In genomic region chr14:35396600-35396999, GRCh38 we compare ENCODE assay signal across 7 cellular contexts. TPM values are rescaled to one million over a fixed set of nuclear protein-coding genes. Genes with fewer than 3 reads are reported as not detected.
DNase-seq lines count a peak whose midpoint lies in the region; ATAC-seq and TF ChIP-seq lines count a peak whose summit lies in the region.
"Not testable (repeated sequence)": the region's sequence is repeated elsewhere in the genome, so short reads cannot be mapped to it uniquely, and the experiment has no call there.

No MANE protein-coding gene starts in this region.

- H3K27me3 ChIP-seq in RWPE2 (ENCODE audit: insufficient read depth, poor library complexity, severe bottlenecking); colonic mucosa; esophagus squamous epithelium: not testable (repeated sequence)

- CTCF ChIA-PET in activated CD8-positive, alpha-beta T cell treated with anti-CD3 and anti-CD28 coated beads for 36 hours (lab: Charles Lee): interaction anchor here (0.6 kb wide), 1 partner anchor 218 kb away, joined by 3 read pairs; no protein-coding TSS in a partner anchor

- peak overlapping the region; percentile 22 for H3K27ac Mint-ChIP-seq in activated CD8-positive, alpha-beta T cell treated with anti-CD3 and anti-CD28 coated beads for 36 hours
- peak overlapping the region; percentile 39 for H3K27ac Mint-ChIP-seq in memory B cell
- peak overlapping the region; percentile 70 for H3K27ac Mint-ChIP-seq in stimulated activated naive B cell treated with anti-CD40 and anti-IgM and Interleukin-4, amounts not matched to agents 10 μg/mL and 1 μg/mL and 100 μg/mL, for 72 hours

- H3K27me3 Mint-ChIP-seq in activated CD8-positive, alpha-beta T cell treated with anti-CD3 and anti-CD28 coated beads for 36 hours; memory B cell; stimulated activated naive B cell treated with anti-CD40 and anti-IgM and Interleukin-4, amounts not matched to agents 10 μg/mL and 1 μg/mL and 100 μg/mL, for 72 hours: not testable (repeated sequence)

- not testable (repeated sequence) for ATAC-seq in RWPE2 (ENCODE audit: low read depth); activated CD8-positive, alpha-beta T cell treated with anti-CD3 and anti-CD28 coated beads for 36 hours; memory B cell (ENCODE audit: low read depth); stimulated activated naive B cell treated with anti-CD40 and anti-IgM and Interleukin-4, amounts not matched to agents 10 μg/mL and 1 μg/mL and 100 μg/mL, for 72 hours (replicated peaks)

- H3K4me3 Mint-ChIP-seq in activated CD8-positive, alpha-beta T cell treated with anti-CD3 and anti-CD28 coated beads for 36 hours; stimulated activated naive B cell treated with anti-CD40 and anti-IgM and Interleukin-4, amounts not matched to agents 10 μg/mL and 1 μg/mL and 100 μg/mL, for 72 hours: not testable (repeated sequence)
- H3K4me3 Mint-ChIP-seq in memory B cell: peak overlapping the region; percentile 21

- DNase-seq in RWPE2 (ENCODE audit: low spot score); activated CD8-positive, alpha-beta T cell treated with anti-CD3 and anti-CD28 coated beads for 36 hours; colonic mucosa; esophagus squamous epithelium (lab: John Stamatoyannopoulos, UW); memory B cell (ENCODE audit: low spot score in 2 of 2); stimulated activated naive B cell treated with anti-CD40 and anti-IgM and Interleukin-4, amounts not matched to agents 10 μg/mL and 1 μg/mL and 100 μg/mL, for 72 hours: not testable (repeated sequence)
- peak; percentile 12 for DNase-seq in posterior vena cava (ENCODE audit: low spot score)

- not testable (repeated sequence) for TF ChIP-seq POLR2A in esophagus squamous epithelium (IDR thresholded peaks at IDR 0.05)

- not testable (repeated sequence) for TF ChIP-seq CTCF in RWPE2 (IDR thresholded peaks at IDR 0.05; ENCODE audit: poor library complexity, severe bottlenecking); activated CD8-positive, alpha-beta T cell treated with anti-CD3 and anti-CD28 coated beads for 36 hours (IDR thresholded peaks at IDR 0.05); colonic mucosa (IDR thresholded peaks at IDR 0.05); esophagus squamous epithelium (IDR thresholded peaks at IDR 0.05)

- POLR2A ChIA-PET in activated CD8-positive, alpha-beta T cell treated with anti-CD3 and anti-CD28 coated beads for 36 hours (lab: Charles Lee): interaction anchor here (0.6 to 1.4 kb wide), 5 partner anchors 19 to 111 kb away, joined by 3 to 6 read pairs (median 3); no protein-coding TSS in a partner anchor

- WGBS in esophagus squamous epithelium, 2 donors: 94 to 97% methylated on average over 7 of the region's 7 CpGs

- not testable (repeated sequence) for H3K9ac ChIP-seq in colonic mucosa (ENCODE audit: low read depth in 2 of 2, low read length in 2 of 2)

- not testable (repeated sequence) for H3K9me3 ChIP-seq in RWPE2 (ENCODE audit: severe bottlenecking); colonic mucosa; esophagus squamous epithelium

- not testable (repeated sequence) for H3K4me3 ChIP-seq in RWPE2 (ENCODE audit: severe bottlenecking); colonic mucosa; esophagus squamous epithelium

- H3K27ac ChIP-seq in RWPE2 (ENCODE audit: poor library complexity, severe bottlenecking) (peak overlapping the region; percentile 93), colonic mucosa (peak overlapping the region; percentile 71), esophagus squamous epithelium (peak overlapping the region in 3 of 4 donors; percentile 53 to 100 (median 95))

- H3K4me1 ChIP-seq in RWPE2 (ENCODE audit: insufficient read depth, poor library complexity, severe bottlenecking) (peaks cover 18% of the 10 kb centered on the region), esophagus squamous epithelium (peaks cover 27 to 65% (median 39%) of the 10 kb centered on the region in 3 donors)
- not testable (repeated sequence) for H3K4me1 ChIP-seq in colonic mucosa

- not testable (repeated sequence) for H3K9me3 Mint-ChIP-seq in activated CD8-positive, alpha-beta T cell treated with anti-CD3 and anti-CD28 coated beads for 36 hours; memory B cell; stimulated activated naive B cell treated with anti-CD40 and anti-IgM and Interleukin-4, amounts not matched to agents 10 μg/mL and 1 μg/mL and 100 μg/mL, for 72 hours

- H3K36me3 Mint-ChIP-seq in activated CD8-positive, alpha-beta T cell treated with anti-CD3 and anti-CD28 coated beads for 36 hours (ENCODE audit: low read depth): peaks cover 22% of the 10 kb centered on the region
- peaks cover 15% of the 10 kb centered on the region for H3K36me3 Mint-ChIP-seq in memory B cell
- peaks cover 19 to 28% of the 10 kb centered on the region in 2 donors for H3K36me3 Mint-ChIP-seq in stimulated activated naive B cell treated with anti-CD40 and anti-IgM and Interleukin-4, amounts not matched to agents 10 μg/mL and 1 μg/mL and 100 μg/mL, for 72 hours

- intact Hi-C loops in activated CD8-positive, alpha-beta T cell treated with anti-CD3 and anti-CD28 coated beads for 36 hours (cut with micrococcal nuclease); colonic mucosa (cut with DNase I); esophagus squamous epithelium (cut with DNase I); posterior vena cava (cut with DNase I): not testable (repeated sequence)

- H3K36me3 ChIP-seq in RWPE2 (ENCODE audit: low read depth) (peaks cover 17% of the 10 kb centered on the region), esophagus squamous epithelium (peaks cover 11 to 31% (median 13%) of the 10 kb centered on the region in 3 donors)
- not testable (repeated sequence) for H3K36me3 ChIP-seq in colonic mucosa

- peaks cover 35% of the 10 kb centered on the region for H3K4me1 Mint-ChIP-seq in activated CD8-positive, alpha-beta T cell treated with anti-CD3 and anti-CD28 coated beads for 36 hours (ENCODE audit: low read depth)
- H3K4me1 Mint-ChIP-seq in memory B cell: peaks cover 26% of the 10 kb centered on the region
- H3K4me1 Mint-ChIP-seq in stimulated activated naive B cell treated with anti-CD40 and anti-IgM and Interleukin-4, amounts not matched to agents 10 μg/mL and 1 μg/mL and 100 μg/mL, for 72 hours: peaks cover 30 to 61% of the 10 kb centered on the region in 2 donors

RNA-seq across cellular contexts. Expression of gene NFKBIA, which starts 7.9 kb away (rescaled TPM):
- 100 to 1,000 TPM; 218 to 227 TPM for total RNA-seq in activated CD8-positive, alpha-beta T cell treated with anti-CD3 and anti-CD28 coated beads for 36 hours
- 100 to 1,000 TPM in 1 of 2 donors, 10 to 100 TPM in 1; 78.2 to 125 TPM for total RNA-seq in colonic mucosa
- 100 to 1,000 TPM; 139 to 441 (median 298) TPM for total RNA-seq in esophagus squamous epithelium
- 100 to 1,000 TPM in 1 of 2 donors, 10 to 100 TPM in 1; 87.1 to 127 TPM for total RNA-seq in posterior vena cava
